ENCODE assay signal across 13 cellular contexts in the genomic region with DNA sequence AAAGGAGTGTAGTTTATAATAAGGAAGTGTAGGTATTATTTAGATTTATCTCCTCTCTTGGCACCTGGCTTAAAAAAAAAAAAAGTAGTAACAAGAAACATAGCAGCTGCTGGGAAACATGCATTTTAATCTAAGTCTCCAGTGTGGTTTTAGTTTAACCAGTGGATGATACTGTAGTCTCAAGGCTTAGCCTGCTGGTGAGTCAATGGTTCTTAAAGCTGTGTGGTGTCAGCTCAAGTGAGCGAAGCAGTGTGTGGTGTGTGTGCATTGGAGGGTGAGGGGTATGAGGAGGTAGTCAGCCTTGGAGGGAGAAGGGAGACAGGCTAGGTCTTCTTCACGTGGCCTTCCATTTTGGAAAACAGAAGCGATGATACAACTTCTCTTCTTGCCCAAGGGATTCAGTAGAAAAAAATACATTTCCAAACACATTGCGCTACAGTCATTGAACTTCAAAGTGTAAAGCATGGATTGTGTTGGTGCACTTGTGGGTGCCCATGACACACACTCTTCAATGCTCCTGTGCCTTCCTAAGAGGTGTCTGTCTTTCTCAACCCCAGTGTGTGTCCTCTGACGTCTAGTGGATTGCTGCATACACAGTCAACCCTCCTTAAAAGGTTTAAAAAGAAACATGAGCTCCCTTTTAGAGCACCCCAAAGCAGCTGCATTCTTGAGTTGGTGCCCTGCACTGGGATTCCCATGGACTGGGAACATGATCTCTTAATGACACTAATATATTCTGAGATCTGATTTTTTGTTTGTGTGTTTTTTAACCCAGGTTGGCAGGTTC. TPM values are rescaled to one million over a fixed set of nuclear protein-coding genes. Genes with fewer than 3 reads are reported as not detected.
DNase-seq lines count a peak whose midpoint lies in the region; ATAC-seq and TF ChIP-seq lines count a peak whose summit lies in the region.
"Had no signal": no experiment of that assay in that cellular context is flagged by ENCODE, and none has a peak within 500 bp of the region (broad histone marks: within the 10 kb centered on the region; RNA-seq: fewer than 3 reads in every experiment).

No MANE protein-coding gene starts in this region.

- no peak overlapping the region for H3K4me3 ChIP-seq in left ventricle myocardium inferior
- peak overlapping the region in 1 of 2 donors; percentile 11 for H3K4me3 ChIP-seq in ascending aorta
- peak overlapping the region in 1 of 4 donors; percentile 6 for H3K4me3 ChIP-seq in stomach
- H3K4me3 ChIP-seq: adrenal gland, HAP-1 had no signal

- H3K36me3 ChIP-seq in left ventricle myocardium inferior = peaks cover 17% of the 10 kb centered on the region
- peaks cover 15 to 25% of the 10 kb centered on the region in 2 donors for H3K36me3 ChIP-seq in ascending aorta
- peaks cover 0 to 19% (median 12%) of the 10 kb centered on the region in 4 donors for H3K36me3 ChIP-seq in stomach
- H3K36me3 ChIP-seq: adrenal gland, HAP-1 had no signal

- intact Hi-C loops in left cardiac atrium (cut with DNase I) (no loop called here), left ventricle myocardium inferior (cut with micrococcal nuclease) (no loop called here), ascending aorta (cut with DNase I) (no loop called here), stomach (cut with DNase I; ENCODE audit: low total_unique reads) (no loop called here)

- DNase-seq in left cardiac atrium (no peak), left ventricle myocardium inferior (no peak), ascending aorta (ENCODE audit: low spot score in 2 of 2) (peak in 1 of 2 donors; percentile 58), myocyte (ENCODE audit: low read depth) (peak; percentile 72), stomach (no peak), NCI-H1930 (lab: John Stamatoyannopoulos, UW) (no peak), erythroblast (lab: John Stamatoyannopoulos, UW) (no peak)
- DNase-seq: activated CD4-positive, alpha-beta T cell treated with anti-CD3 and anti-CD28 coated beads, Interleukin-2, amount 50 U/mL, for 4 hours; adrenal gland had no signal

- H3K27me3 ChIP-seq in left ventricle myocardium inferior (ENCODE audit: low read depth) (no peaks in the 10 kb centered on the region), ascending aorta (no peaks in the 10 kb centered on the region), stomach (no peaks in the 10 kb centered on the region)
- H3K27me3 ChIP-seq: adrenal gland had no signal

- TF ChIP-seq POLR2A in stomach (IDR thresholded peaks at IDR 0.05) (no peak), erythroblast (IDR thresholded peaks at IDR 0.05; ENCODE audit: low read length) (no peak)

- WGBS in stomach, 5 donors = 74 to 88% (median 82%) methylated on average over 5 of the region's 5 CpGs

- ATAC-seq in left cardiac atrium = peak; percentile 51
- ATAC-seq in HG03139 (IDR thresholded peaks at IDR 0.05; ENCODE audit: unreplicated experiment) = no peak

- H3K9me3 ChIP-seq in left ventricle myocardium inferior (replicated peaks) = no peaks in the 10 kb centered on the region
- H3K9me3 ChIP-seq in ascending aorta = no peaks in the 10 kb centered on the region
- H3K9me3 ChIP-seq in stomach = no peaks in the 10 kb centered on the region
- H3K9me3 ChIP-seq: adrenal gland, HAP-1 had no signal

- H3K27ac ChIP-seq in left ventricle myocardium inferior (replicated peaks) = no peak overlapping the region
- H3K27ac ChIP-seq in ascending aorta = peak overlapping the region; percentile 22 to 33
- peak overlapping the region in 2 of 5 donors; percentile 22 to 39 for H3K27ac ChIP-seq in stomach
- H3K27ac ChIP-seq: KMS-11 had no signal

- TF ChIP-seq EP300 in stomach (IDR thresholded peaks at IDR 0.05) = no peak

- H3K4me1 ChIP-seq in left ventricle myocardium inferior (peaks cover 100% of the 10 kb centered on the region), ascending aorta (peaks cover 26 to 81% of the 10 kb centered on the region in 2 donors), stomach (peaks cover 47 to 96% (median 74%) of the 10 kb centered on the region in 4 donors)

- no peak for TF ChIP-seq CTCF in left ventricle myocardium inferior (IDR thresholded peaks at IDR 0.05; ENCODE audit: borderline replicate concordance)
- TF ChIP-seq CTCF in ascending aorta (IDR thresholded peaks at IDR 0.05) = no peak
- no peak for TF ChIP-seq CTCF in stomach (IDR thresholded peaks at IDR 0.05)

RNA-seq across cellular contexts. Expression of a gene that starts 40.1 kb away (rescaled TPM):
- 10 to 100 TPM; 65.2 to 79.5 TPM for total RNA-seq in left cardiac atrium
- 64.5 TPM for total RNA-seq in left ventricle myocardium inferior
- total RNA-seq in ascending aorta = 344 TPM
- total RNA-seq in myocyte = 0.53 and 0.78 TPM in 2 replicates
- polyA plus RNA-seq in myocyte (2012) = not detected
- total RNA-seq in stomach = 100 to 1,000 TPM in 3 of 5 donors, 10 to 100 TPM in 2; 30.1 to 318 (median 137) TPM
- polyA plus RNA-seq in stomach = 10 to 100 TPM in 2 of 3 donors, 1 to 10 TPM in 1; 7.9 to 22.5 (median 19.1) TPM
- polyA plus RNA-seq: BJ had no signal

Comparison
In these comparisons a context has a peak if more than half of its experiments do, and no peak if none do; other contexts are left out.
1. RNA of a gene that starts 40.1 kb away (total RNA-seq): 344 TPM in ascending aorta (single experiment), 30.1 to 318 TPM in stomach, 65.2 to 79.5 TPM in left cardiac atrium and 64.5 TPM in left ventricle myocardium inferior (single experiment); 0.53 to 0.78 TPM in myocyte; every median in the first group is over 10 times any median in the second.